ENCODE assay signal across 9 cellular contexts in genomic region chr11:57597971-57598830, GRCh38. TPM values are rescaled to one million over a fixed set of nuclear protein-coding genes. Genes with fewer than 3 reads are reported as not detected.
DNase-seq lines count a peak whose midpoint lies in the region; ATAC-seq, FAIRE-seq and TF ChIP-seq lines count a peak whose summit lies in the region.
"Had no signal": no experiment of that assay in that cellular context is flagged by ENCODE, and none has a peak within 500 bp of the region (broad histone marks: within the 10 kb centered on the region; RNA-seq: fewer than 3 reads in every experiment).

No MANE protein-coding gene starts in this region.

- WGBS in heart right ventricle, 2 donors: 4% methylated on average over 32 of the region's 32 CpGs
- WGBS in pancreas, 2 donors: 7 to 9% methylated on average over 30 to 32 of the region's 32 CpGs

- H3K9me3 ChIP-seq in WERI-Rb-1 (ENCODE audit: severe bottlenecking) (no peaks in the 10 kb centered on the region), heart right ventricle (no peaks in the 10 kb centered on the region), pancreas (no peaks in the 10 kb centered on the region)

- H3K27ac ChIP-seq in WERI-Rb-1 (no peak overlapping the region), heart right ventricle (peak overlapping the region; percentile 57 to 95 (median 89)), pancreas (peak overlapping the region; percentile 42 to 85 (median 61))

- peaks cover 81% of the 10 kb centered on the region for H3K27me3 ChIP-seq in WERI-Rb-1 (ENCODE audit: insufficient read depth, low read depth, severe bottlenecking)
- peaks cover 0 to 11% (median 0%) of the 10 kb centered on the region in 7 donors for H3K27me3 ChIP-seq in heart right ventricle
- no peaks in the 10 kb centered on the region for H3K27me3 ChIP-seq in pancreas

- DNase-seq in C1 segment of cervical spinal cord (lab: John Stamatoyannopoulos, UW) (peak in 13 of 14 donors; percentile 1 to 85 (median 37)), WERI-Rb-1 (peak; percentile 10), heart right ventricle (peak; percentile 87 to 88), pancreas (peak; percentile 59 to 78 (median 66)), HK-2 (ENCODE audit: unreplicated experiment) (no peak)

- H3K36me3 ChIP-seq in WERI-Rb-1 (no peaks in the 10 kb centered on the region), heart right ventricle (peaks cover 0 to 29% (median 0%) of the 10 kb centered on the region in 9 donors), pancreas (no peaks in the 10 kb centered on the region)

- intact Hi-C loops in heart right ventricle (cut with DNase I): loop anchor here in 3 of 10 donors (2.0 to 5.0 kb wide), 2 partner anchors 29 to 36 kb away; no protein-coding TSS in a partner anchor
- intact Hi-C loops in pancreas (cut with DNase I): no loop called here

- H3K4me1 ChIP-seq in heart right ventricle: peaks cover 0 to 35% (median 10%) of the 10 kb centered on the region in 9 donors
- H3K4me1 ChIP-seq in pancreas: no peaks in the 10 kb centered on the region

- peak; percentile 94 to 97 (median 95) for ATAC-seq in heart right ventricle
- ATAC-seq in pancreas: peak; percentile 85 to 93 (median 86)
- ATAC-seq in GM18502 (IDR thresholded peaks at IDR 0.05; ENCODE audit: poor library complexity, unreplicated experiment): no peak
- ATAC-seq in GM18520 (IDR thresholded peaks at IDR 0.05; ENCODE audit: unreplicated experiment): no peak
- no peak for ATAC-seq in HG02885 (IDR thresholded peaks at IDR 0.05; ENCODE audit: poor library complexity, unreplicated experiment)

- FAIRE-seq in pancreas (lab: Jason Lieb, UNC): no peak
- FAIRE-seq: GM18507 had no signal

- no peak for TF ChIP-seq CTCF in WERI-Rb-1 (IDR thresholded peaks at IDR 0.05; ENCODE audit: low read depth, low read length)
- no peak for TF ChIP-seq CTCF in heart right ventricle (IDR thresholded peaks at IDR 0.05)
- no peak for TF ChIP-seq CTCF in pancreas (IDR thresholded peaks at IDR 0.05)

- H3K4me3 ChIP-seq in WERI-Rb-1 (ENCODE audit: low read depth, low read length): no peak overlapping the region; the same call in 1 of the 2 replicates
- H3K4me3 ChIP-seq in heart right ventricle: peak overlapping the region; percentile 6 to 65 (median 58)
- H3K4me3 ChIP-seq in pancreas: peak overlapping the region; percentile 15 to 52 (median 40)

RNA-seq across cellular contexts. Expression of gene SERPING1, which starts 0.7 kb away (rescaled TPM):
- total RNA-seq in heart right ventricle (100 to 1,000 TPM in 4 of 10 donors, 10 to 100 TPM in 6; 39.8 to 197 (median 71.6) TPM), pancreas (100 to 1,000 TPM; 135 to 399 (median 170) TPM)
- polyA plus RNA-seq in heart right ventricle (100 to 1,000 TPM; 167 to 184 TPM), pancreas (100 to 1,000 TPM; 292 to 360 TPM)

RNA-seq across cellular contexts. Expression of gene UBE2L6, which starts 30.7 kb away (rescaled TPM):
- 100 to 1,000 TPM in 1 of 10 donors, 10 to 100 TPM in 8, 1 to 10 TPM in 1; 9.7 to 156 (median 17.7) TPM for total RNA-seq in heart right ventricle
- polyA plus RNA-seq in heart right ventricle: 10 to 100 TPM; 14.1 to 19.3 TPM
- total RNA-seq in pancreas: 10 to 100 TPM in 5 of 6 donors, 1 to 10 TPM in 1; 9.6 to 46.4 (median 11.5) TPM
- 10 to 100 TPM; 12.9 to 18.9 TPM for polyA plus RNA-seq in pancreas

RNA-seq across cellular contexts. Expression of gene YPEL4, which starts 51.5 kb away (rescaled TPM):
- total RNA-seq in heart right ventricle: 1 to 10 TPM in 2 of 10 donors, under 1 TPM in 7, not detected in 1; 0.17 to 1.1 (median 0.55) TPM
- 1 to 10 TPM in 1 of 2 donors, under 1 TPM in 1; 0.43 to 3.4 TPM for polyA plus RNA-seq in heart right ventricle
- under 1 TPM in 5 of 6 donors, not detected in 1; 0.12 to 0.32 (median 0.25) TPM for total RNA-seq in pancreas
- under 1 TPM; 0.38 to 0.68 TPM for polyA plus RNA-seq in pancreas

RNA-seq across cellular contexts. Expression of gene CLP1, which starts 59.4 kb away (rescaled TPM):
- total RNA-seq in heart right ventricle: 1 to 10 TPM; 4.0 to 9.0 (median 7.1) TPM
- 1 to 10 TPM; 2.9 to 9.0 TPM for polyA plus RNA-seq in heart right ventricle
- 1 to 10 TPM; 3.8 to 8.0 (median 6.1) TPM for total RNA-seq in pancreas
- 1 to 10 TPM; 3.2 to 7.4 TPM for polyA plus RNA-seq in pancreas

Comparison
In these comparisons a context has a peak if more than half of its experiments do, and no peak if none do; other contexts are left out.
1. ATAC-seq: peak in heart right ventricle (8 of 8) and pancreas (4 of 4); none in GM18502 (single experiment), GM18520 (single experiment) and HG02885 (single experiment).